8 cellular contexts compared by ENCODE assay signal in genomic region chr3:170357920-170358854, GRCh38. TPM values are rescaled to one million over a fixed set of nuclear protein-coding genes. Genes with fewer than 3 reads are reported as not detected.
DNase-seq lines count a peak whose midpoint lies in the region; ATAC-seq and TF ChIP-seq lines count a peak whose summit lies in the region.

No MANE protein-coding gene starts in this region.

- H3K27ac Mint-ChIP-seq in CD14-positive monocyte: peak overlapping the region; percentile 94 to 99 (median 97)

- no peaks in the 10 kb centered on the region for H3K9me2 ChIP-seq in SU-DHL-6 (replicated peaks; ENCODE audit: insufficient read depth, low read length)

- H3K9me3 ChIP-seq in SU-DHL-6 (ENCODE audit: insufficient read depth, low read length) (no peaks in the 10 kb centered on the region), adipocyte (ENCODE audit: control insufficient read depth, low read length) (no peaks in the 10 kb centered on the region), psoas muscle (no peaks in the 10 kb centered on the region)

- H3F3A ChIP-seq in SU-DHL-6 (ENCODE audit: insufficient read depth): peaks cover 44% of the 10 kb centered on the region

- no peaks in the 10 kb centered on the region for H3K27me3 ChIP-seq in SU-DHL-6 (ENCODE audit: low read length)
- H3K27me3 ChIP-seq in adipocyte (replicated peaks; ENCODE audit: control insufficient read depth, insufficient read depth, low read length): no peaks in the 10 kb centered on the region
- H3K27me3 ChIP-seq in psoas muscle (ENCODE audit: insufficient read depth in 3 of 3, low read length in 2 of 3): no peaks in the 10 kb centered on the region

- intact Hi-C loops in CD14-positive monocyte (cut with micrococcal nuclease): loop anchor here (2.0 to 10.0 kb wide), 4 partner anchors 41 to 586 kb away; partner anchors contain the start of genes MYNN (in 2 of the 2), PRKCI (in 1 of the 2) and SEC62 (in 1 of the 2)
- intact Hi-C loops in left ventricle myocardium superior (cut with micrococcal nuclease): no loop called here
- intact Hi-C loops in psoas muscle (cut with DNase I): loop anchor here (5.0 to 10.0 kb wide), 4 partner anchors 41 to 593 kb away; partner anchors contain the start of genes PRKCI (in 2 of the 2), ACTRT3 (in 1 of the 2) and TERC (in 1 of the 2)

- peaks cover 56% of the 10 kb centered on the region for H3K79me2 ChIP-seq in SU-DHL-6 (ENCODE audit: insufficient read depth, low read length)

- TF ChIP-seq CTCF in CD14-positive monocyte (IDR thresholded peaks at IDR 0.05) (peak; percentile 64), SU-DHL-6 (IDR thresholded peaks at IDR 0.05; ENCODE audit: insufficient read depth, low read length, poor library complexity, severe bottlenecking) (peak; percentile 38), psoas muscle (IDR thresholded peaks at IDR 0.05) (peak; percentile 23)

- peak overlapping the region; percentile 60 for H3K4me2 ChIP-seq in SU-DHL-6 (ENCODE audit: low read depth, low read length, poor library complexity, severe bottlenecking)

- H3K27me3 Mint-ChIP-seq in CD14-positive monocyte (ENCODE audit: low read depth in 3 of 3): peaks cover 3 to 15% (median 3%) of the 10 kb centered on the region in 3 donors

- H3K9ac ChIP-seq in SU-DHL-6 (ENCODE audit: low read length) (peak overlapping the region; percentile 97), adipocyte (ENCODE audit: low read length) (peak overlapping the region; percentile 89)

- peaks cover 45% of the 10 kb centered on the region for H3K4me1 ChIP-seq in adipocyte (ENCODE audit: control insufficient read depth, insufficient read depth, low read length)
- H3K4me1 ChIP-seq in psoas muscle: peaks cover 28% of the 10 kb centered on the region
- H3K4me1 ChIP-seq in urinary bladder (ENCODE audit: insufficient read depth): no peaks in the 10 kb centered on the region

- DNase-seq in CD14-positive monocyte (ENCODE audit: low spot score): peak; percentile 88
- peak; percentile 57 for DNase-seq in HuH-7 (ENCODE audit: low spot score)
- peak; percentile 89 for DNase-seq in adipocyte (ENCODE audit: low read depth)
- peak; percentile 87 for DNase-seq in left ventricle myocardium superior
- DNase-seq in psoas muscle: peak; percentile 90 to 94

- peaks cover 52% of the 10 kb centered on the region for H3K4me1 Mint-ChIP-seq in CD14-positive monocyte

- H3K36me3 ChIP-seq in SU-DHL-6 (ENCODE audit: low read length): peaks cover 18% of the 10 kb centered on the region; the same call in 1 of the 2 replicates
- H3K36me3 ChIP-seq in adipocyte (ENCODE audit: control insufficient read depth, insufficient read depth, low read length, severe bottlenecking): peaks cover 9% of the 10 kb centered on the region
- peaks cover 0 to 12% of the 10 kb centered on the region in 2 donors for H3K36me3 ChIP-seq in psoas muscle (ENCODE audit: insufficient read depth in 1 of 2, low read depth in 1 of 2)
- H3K36me3 ChIP-seq in urinary bladder (ENCODE audit: insufficient read depth): no peaks in the 10 kb centered on the region

- ATAC-seq in GM19438 (IDR thresholded peaks at IDR 0.05; ENCODE audit: low read depth, unreplicated experiment): peak; percentile 6
- ATAC-seq in left ventricle myocardium superior: peak; percentile 39
- peak; percentile 62 to 77 (median 70) for ATAC-seq in psoas muscle

- peaks cover 0 to 5% (median 2%) of the 10 kb centered on the region in 7 donors for H3K9me3 Mint-ChIP-seq in CD14-positive monocyte

- 2 to 7% (median 4%) methylated on average over 20 to 56 of the region's 56 CpGs for WGBS in psoas muscle, 3 donors
- WGBS in urinary bladder: 1% methylated on average over 56 of the region's 56 CpGs

- H3K27ac ChIP-seq in SU-DHL-6 (ENCODE audit: low read depth, low read length): peak overlapping the region; percentile 96
- peak overlapping the region; percentile 93 for H3K27ac ChIP-seq in psoas muscle
- H3K27ac ChIP-seq in urinary bladder (ENCODE audit: low read depth): peak overlapping the region; percentile 98

- no peaks in the 10 kb centered on the region; the same call in 1 of the 2 replicates for H4K20me1 ChIP-seq in SU-DHL-6 (ENCODE audit: low read depth, low read length)

- H2AFZ ChIP-seq in SU-DHL-6 (ENCODE audit: low read depth, low read length, severe bottlenecking): peak overlapping the region; percentile 17

- peak overlapping the region; percentile 88 to 95 for H3K4me3 Mint-ChIP-seq in CD14-positive monocyte

- H3K36me3 Mint-ChIP-seq in CD14-positive monocyte: peaks cover 21 to 31% of the 10 kb centered on the region in 2 donors

- H3K4me3 ChIP-seq in SU-DHL-6 (ENCODE audit: insufficient read depth, low read length, poor library complexity, severe bottlenecking) (peak overlapping the region; percentile 96), adipocyte (ENCODE audit: low read length) (peak overlapping the region; percentile 89), psoas muscle (peak overlapping the region; percentile 82), urinary bladder (ENCODE audit: low read depth, low read length) (peak overlapping the region; percentile 85)

RNA-seq across cellular contexts. Expression of gene SKIL, which starts 0.7 kb away (rescaled TPM):
- polyA plus RNA-seq in CD14-positive monocyte (10 to 100 TPM in 1 of 2 donors, 1 to 10 TPM in 1; 9.2 to 13.4 TPM), psoas muscle (10 to 100 TPM in 2 of 3 donors, 1 to 10 TPM in 1; 7.3 to 15.9 (median 14.0) TPM), urinary bladder (10.7 TPM)
- total RNA-seq in left ventricle myocardium superior (17.2 TPM), psoas muscle (10 to 100 TPM; 30.1 to 46.6 (median 40.2) TPM), urinary bladder (124 TPM)

Comparison
In these comparisons a context has a peak if more than half of its experiments do, and no peak if none do; other contexts are left out.
1. Peak in every context shown above with its lines: DNase-seq, ATAC-seq, H3K4me3 ChIP-seq and H3K27ac ChIP-seq.
2. ATAC-seq: peak in every context shown above with its lines; median percentile 70 in psoas muscle; 39 in left ventricle myocardium superior; 6 in GM19438.